ENCODE assay signal across 1 cellular context in genomic region chr5:126357585-126358342, GRCh38.
TF ChIP-seq lines count a peak whose summit lies in the region.

No MANE protein-coding gene starts in this region.

TF ChIP-seq in IMR-90, 13 proteins besides CTCF, POLR2A, EP300 and RAD21 (continued from another document):
- no peak for TF ChIP-seq ELK1 (IDR thresholded peaks at IDR 0.05; ENCODE audit: borderline replicate concordance, low read depth, low read length)
- no peak for TF ChIP-seq CHD1 (IDR thresholded peaks at IDR 0.05; ENCODE audit: low read depth, low read length)
- TF ChIP-seq CEBPB (IDR thresholded peaks at IDR 0.05; ENCODE audit: low read depth, low read length), result no peak
- no peak for TF ChIP-seq MAFK (IDR thresholded peaks at IDR 0.05; ENCODE audit: low read depth, low read length)
- no peak for TF ChIP-seq USF2 (IDR thresholded peaks at IDR 0.05; ENCODE audit: low read depth, low read length)
- no peak for TF ChIP-seq NFE2L2 (IDR thresholded peaks at IDR 0.05; ENCODE audit: low read depth, low read length)
